ENCODE assay signal across 27 cellular contexts in the genomic region with DNA sequence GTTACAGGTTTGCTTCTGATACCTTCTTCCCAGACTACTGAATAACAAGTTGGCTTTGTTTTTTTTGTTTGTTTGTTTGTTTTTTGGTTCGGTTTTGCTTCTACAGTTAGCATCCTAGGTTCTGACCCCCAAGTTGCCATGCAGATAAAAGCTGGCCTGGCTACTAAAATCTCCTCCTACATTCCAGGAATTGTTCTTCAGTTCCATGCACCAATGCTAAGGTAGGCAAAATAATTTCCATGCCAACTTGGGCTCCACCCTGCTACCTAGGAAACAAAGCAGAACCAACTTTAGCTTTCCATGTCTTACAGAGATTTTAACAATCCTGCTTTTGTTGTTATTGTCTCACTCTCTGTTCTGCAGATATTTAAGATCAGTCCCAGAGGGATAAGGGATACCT.
"Had no signal": no experiment of that assay in that cellular context is flagged by ENCODE, and none has a peak within 500 bp of the region (broad histone marks: within the 10 kb centered on the region; RNA-seq: fewer than 3 reads in every experiment).

No MANE protein-coding gene starts in this region.

- ATAC-seq: activated CD4-positive, alpha-beta T cell treated with anti-CD3 and anti-CD28 coated beads for 36 hours; activated CD8-positive, alpha-beta memory T cell treated with anti-CD3 and anti-CD28 coated beads, Interleukin-2, amount 10 ng/mL, durations not matched to agents 7 days and 5 days; activated CD8-positive, alpha-beta T cell treated with anti-CD3 and anti-CD28 coated beads, Interleukin-2, amount 10 ng/mL, durations not matched to agents 7 days and 5 days; activated naive CD4-positive, alpha-beta T cell treated with anti-CD3 and anti-CD28 coated beads, Interleukin-2, amount 50 U/mL, for 72 hours; activated T-cell treated with anti-CD3 and anti-CD28 coated beads, Interleukin-2, amount 50 U/mL, for 72 hours; foreskin keratinocyte; gastrocnemius medialis had no signal

- H3K9me3 ChIP-seq: ascending aorta, esophagus muscularis mucosa, gastrocnemius medialis had no signal

- FAIRE-seq: bronchial epithelial cell had no signal

- H3K4me1 ChIP-seq: ascending aorta, esophagus muscularis mucosa, foreskin keratinocyte, gastrocnemius medialis had no signal

- H3K27me3 ChIP-seq: ascending aorta, brain microvascular endothelial cell, dorsolateral prefrontal cortex, esophagus muscularis mucosa, foreskin keratinocyte had no signal

- H3K27ac ChIP-seq: ascending aorta, brain microvascular endothelial cell, coronary artery, dorsolateral prefrontal cortex, esophagus muscularis mucosa, foreskin keratinocyte, gastrocnemius medialis had no signal

- DNase-seq: activated CD4-positive, alpha-beta memory T cell treated with anti-CD3 and anti-CD28 coated beads for 36 hours; activated CD4-positive, alpha-beta T cell treated with anti-CD3 and anti-CD28 coated beads for 36 hours; activated CD4-positive, alpha-beta T cell treated with anti-CD3 and anti-CD28 coated beads, Interleukin-2, amount 10 ng/mL, durations not matched to agents 24 days and 14 days; activated CD4-positive, CD25-positive, alpha-beta regulatory T cell; activated CD4-positive, CD25-positive, alpha-beta regulatory T cell treated with anti-CD3 and anti-CD28 coated beads, Interleukin-2, amount 50 U/mL, for 72 hours; activated CD8-positive, alpha-beta memory T cell treated with anti-CD3 and anti-CD28 coated beads, Interleukin-2, amount 10 ng/mL, durations not matched to agents 7 days and 5 days; activated CD8-positive, alpha-beta memory T cell treated with anti-CD3 and anti-CD28 coated beads, Interleukin-2, amount 50 U/mL, for 4 hours; activated CD8-positive, alpha-beta T cell treated with anti-CD3 and anti-CD28 coated beads, Interleukin-2, amount 10 ng/mL, durations not matched to agents 7 days and 5 days; activated gamma-delta T cell; activated naive CD4-positive, alpha-beta T cell; activated naive CD4-positive, alpha-beta T cell treated with anti-CD3 and anti-CD28 coated beads, Interleukin-2, amount 10 ng/mL, durations not matched to agents 7 days and 5 days; activated naive CD8-positive, alpha-beta T cell treated with anti-CD3 and anti-CD28 coated beads, Interleukin-2, amount 10 ng/mL, durations not matched to agents 7 days and 5 days; activated T-cell treated with anti-CD3 and anti-CD28 coated beads, Interleukin-2, amount 50 U/mL, for 24 hours; activated T-cell treated with anti-CD3 and anti-CD28 coated beads, Interleukin-2, amount 50 U/mL, for 72 hours; brain microvascular endothelial cell; dorsolateral prefrontal cortex; effector memory CD4-positive, alpha-beta T cell; erythroblast; foreskin keratinocyte; gastrocnemius medialis; glutamatergic neuron; T-helper 2 cell had no signal

- H3K4me3 ChIP-seq: ascending aorta, coronary artery, dorsolateral prefrontal cortex, esophagus muscularis mucosa, gastrocnemius medialis had no signal

- H3K36me3 ChIP-seq: ascending aorta, brain microvascular endothelial cell, esophagus muscularis mucosa, gastrocnemius medialis had no signal
